ENCODE assay signal across 17 cellular contexts in genomic region chr14:104580961-104581360, GRCh38. TPM values are rescaled to one million over a fixed set of nuclear protein-coding genes. Genes with fewer than 3 reads are reported as not detected.
DNase-seq lines count a peak whose midpoint lies in the region; ATAC-seq, FAIRE-seq and TF ChIP-seq lines count a peak whose summit lies in the region.
"Had no signal": no experiment of that assay in that cellular context is flagged by ENCODE, and none has a peak within 500 bp of the region (broad histone marks: within the 10 kb centered on the region; RNA-seq: fewer than 3 reads in every experiment).

No MANE protein-coding gene starts in this region.

- H3K4me3 ChIP-seq in fibroblast of lung (replicated peaks in 1 of 4; ENCODE audit: control extremely low read depth in 1 of 4, insufficient read depth in 1 of 4, low read depth in 3 of 4, low read length in 4 of 4) (no peak overlapping the region), parathyroid adenoma (ENCODE audit: low read depth, low read length) (no peak overlapping the region)
- H3K4me3 ChIP-seq: GM23248, SK-N-MC had no signal

- H2AFZ ChIP-seq in fibroblast of lung (ENCODE audit: low read length) (no peak overlapping the region), parathyroid adenoma (no peak overlapping the region)
- H2AFZ ChIP-seq: GM23248 had no signal

- no peak for ATAC-seq in GM18502 (IDR thresholded peaks at IDR 0.05; ENCODE audit: poor library complexity, unreplicated experiment)
- ATAC-seq: esophagus mucosa had no signal

- H3K4me1 Mint-ChIP-seq in progenitor cell of endocrine pancreas (ENCODE audit: low read depth), result peaks cover 19% of the 10 kb centered on the region

- H3K27ac Mint-ChIP-seq in progenitor cell of endocrine pancreas, result no peak overlapping the region
- H3K27ac Mint-ChIP-seq: memory B cell had no signal

- H3K9ac ChIP-seq in fibroblast of lung (ENCODE audit: insufficient read depth, low read length), result no peak overlapping the region
- H3K9ac ChIP-seq in parathyroid adenoma, result no peak overlapping the region
- H3K9ac ChIP-seq: GM23248 had no signal

- H3K9me3 Mint-ChIP-seq in progenitor cell of endocrine pancreas (ENCODE audit: low read depth), result no peaks in the 10 kb centered on the region

- no peaks in the 10 kb centered on the region for H3K4me1 ChIP-seq in fibroblast of lung (ENCODE audit: control insufficient read depth, extremely low read depth, insufficient read depth, low read length)
- peaks cover 19% of the 10 kb centered on the region for H3K4me1 ChIP-seq in parathyroid adenoma

- TF ChIP-seq CTCF in fibroblast of lung (conservative IDR thresholded peaks at IDR 0.05 in 1 of 2, IDR thresholded peaks at IDR 0.05 in 1 of 2; ENCODE audit: low read depth in 1 of 2, low read length in 2 of 2) (no peak), parathyroid adenoma (IDR thresholded peaks at IDR 0.05) (no peak), progenitor cell of endocrine pancreas (IDR thresholded peaks at IDR 0.05; ENCODE audit: unreplicated experiment) (no peak)

- no peak overlapping the region for H3K4me3 Mint-ChIP-seq in progenitor cell of endocrine pancreas (ENCODE audit: low read depth)
- H3K4me3 Mint-ChIP-seq: memory B cell had no signal

- peak; percentile 57 for DNase-seq in DMS79 treated with DMSO at 0.1 percent for 48 hours (lab: John Stamatoyannopoulos, UW)
- peak; percentile 17 for DNase-seq in NCI-H2171 (lab: John Stamatoyannopoulos, UW)
- DNase-seq in fibroblast of lung (ENCODE audit: low read depth in 2 of 2), result peak; percentile 9 to 20
- DNase-seq in NCI-H1436 (lab: John Stamatoyannopoulos, UW), result no peak
- DNase-seq in frontal cortex (ENCODE audit: low spot score in 2 of 2), result no peak
- no peak for DNase-seq in progenitor cell of endocrine pancreas (ENCODE audit: low spot score, unreplicated experiment)
- DNase-seq: activated naive CD4-positive, alpha-beta T cell treated with anti-CD3 and anti-CD28 coated beads, Interleukin-2, amount 50 U/mL, for 16 hours; cortex of kidney; GM23248; nucleus accumbens; stimulated activated CD4-positive, alpha-beta T cell treated with anti-CD3 and anti-CD28 coated beads, Interleukin-2, amount 100 ng/mL, for 24 hours had no signal

- H3K4me2 ChIP-seq in fibroblast of lung (ENCODE audit: extremely low read depth, insufficient read depth, low read length) (no peak overlapping the region), parathyroid adenoma (ENCODE audit: low read length) (peak overlapping the region; percentile 23)

- H3K36me3 ChIP-seq in fibroblast of lung (ENCODE audit: control insufficient read depth, insufficient read depth, low read length) (no peaks in the 10 kb centered on the region), parathyroid adenoma (ENCODE audit: control insufficient read depth, insufficient read depth, low read length) (no peaks in the 10 kb centered on the region)

- H3K9me3 ChIP-seq in fibroblast of lung (ENCODE audit: control insufficient read depth, insufficient read depth, low read depth, low read length), result no peaks in the 10 kb centered on the region
- H3K9me3 ChIP-seq in parathyroid adenoma (ENCODE audit: control insufficient read depth, low read length), result no peaks in the 10 kb centered on the region

- no peaks in the 10 kb centered on the region for H3K79me2 ChIP-seq in fibroblast of lung (ENCODE audit: control insufficient read depth, insufficient read depth, low read length)
- H3K79me2 ChIP-seq in parathyroid adenoma, result no peaks in the 10 kb centered on the region

- peaks cover 14% of the 10 kb centered on the region for H3K27me3 Mint-ChIP-seq in progenitor cell of endocrine pancreas

- H3K27ac ChIP-seq in fibroblast of lung (ENCODE audit: insufficient read depth, low read length), result no peak overlapping the region
- no peak overlapping the region for H3K27ac ChIP-seq in parathyroid adenoma
- H3K27ac ChIP-seq: GM23248, SK-N-MC had no signal

- H3K27me3 ChIP-seq in fibroblast of lung (ENCODE audit: control insufficient read depth, insufficient read depth, low read length) (no peaks in the 10 kb centered on the region), parathyroid adenoma (ENCODE audit: control insufficient read depth, insufficient read depth, low read length) (no peaks in the 10 kb centered on the region)

- H4K20me1 ChIP-seq in fibroblast of lung (ENCODE audit: control insufficient read depth, extremely low read depth, insufficient read depth, low read length), result no peaks in the 10 kb centered on the region

- FAIRE-seq in frontal cortex (lab: Jason Lieb, UNC), result no peak
- FAIRE-seq: GM12891 had no signal

- H3K36me3 Mint-ChIP-seq in progenitor cell of endocrine pancreas (ENCODE audit: insufficient read depth), result no peaks in the 10 kb centered on the region

RNA-seq across cellular contexts. Expression of gene C14orf180, which starts 1.4 kb away (rescaled TPM):
- not detected in 2 replicates for total RNA-seq in fibroblast of lung
- polyA plus RNA-seq in fibroblast of lung, result not detected in 2 replicates
- polyA plus RNA-seq in fibroblast of lung (2012), result not detected in 2 replicates
- polyA minus RNA-seq in fibroblast of lung (ENCODE audit: low replicate concordance), result not detected in 2 replicates
- total RNA-seq in frontal cortex, result not detected
- total RNA-seq in progenitor cell of endocrine pancreas, result not detected in 2 replicates
- total RNA-seq: esophagus mucosa, GM23248 had no signal
- polyA plus RNA-seq: GM23248 had no signal

RNA-seq across cellular contexts. Expression of gene TMEM179, which starts 23.6 kb away (rescaled TPM):
- under 0.01 TPM in 1 of 2 replicates, not detected in the other for total RNA-seq in fibroblast of lung
- polyA plus RNA-seq in fibroblast of lung, result 0.03 TPM in 1 of 2 replicates, not detected in the other
- 0.09 TPM in 1 of 2 replicates, not detected in the other for polyA plus RNA-seq in fibroblast of lung (2012)
- polyA minus RNA-seq in fibroblast of lung (ENCODE audit: low replicate concordance), result not detected in 2 replicates
- 42.0 TPM for total RNA-seq in frontal cortex
- 8.1 and 9.2 TPM in 2 replicates for total RNA-seq in progenitor cell of endocrine pancreas
- total RNA-seq: esophagus mucosa, GM23248 had no signal
- polyA plus RNA-seq: GM23248 had no signal

Comparison
In these comparisons a context has a peak if more than half of its experiments do, and no peak if none do; other contexts are left out.
1. DNase-seq: peak in DMS79 treated with DMSO at 0.1 percent for 48 hours (single experiment), NCI-H2171 (single experiment) and fibroblast of lung (2 of 2); none in NCI-H1436 (single experiment), frontal cortex (0 of 2) and progenitor cell of endocrine pancreas (single experiment).